Comparison of ENCODE assay signal across 27 cellular contexts in genomic region chr6:138219398-138219797, GRCh38. TPM values are rescaled to one million over a fixed set of nuclear protein-coding genes. Genes with fewer than 3 reads are reported as not detected.
"Had no signal": no experiment of that assay in that cellular context is flagged by ENCODE, and none has a peak within 500 bp of the region (broad histone marks: within the 10 kb centered on the region; RNA-seq: fewer than 3 reads in every experiment).

No MANE protein-coding gene starts in this region.

- H3K27me3 ChIP-seq: MG63 had no signal

- H3K36me3 ChIP-seq: MG63 had no signal

- H3K4me3 ChIP-seq: MG63, SK-N-MC had no signal

- H3K9me3 ChIP-seq: MG63 had no signal

- ATAC-seq: activated CD8-positive, alpha-beta T cell treated with anti-CD3 and anti-CD28 coated beads for 36 hours; activated T-cell treated with anti-CD3 and anti-CD28 coated beads, Interleukin-2, amount 50 U/mL, for 72 hours; Panc1; Right ventricle myocardium inferior; T-cell had no signal

- DNase-seq: activated CD4-positive, CD25-positive, alpha-beta regulatory T cell; activated CD8-positive, alpha-beta memory T cell treated with anti-CD3 and anti-CD28 coated beads, Interleukin-2, amount 50 U/mL, for 4 hours; activated CD8-positive, alpha-beta T cell treated with anti-CD3 and anti-CD28 coated beads for 36 hours; activated gamma-delta T cell treated with Interleukin-2 at 50 U/mL for 16 hours; activated naive CD4-positive, alpha-beta T cell treated with anti-CD3 and anti-CD28 coated beads, Interleukin-2, amount 10 ng/mL, durations not matched to agents 7 days and 5 days; activated naive CD8-positive, alpha-beta T cell treated with anti-CD3 and anti-CD28 coated beads for 36 hours; activated T-cell treated with anti-CD3 and anti-CD28 coated beads, Interleukin-2, amount 50 U/mL, for 72 hours; MG63; MV-4-11; NCI-H1092 treated with DMSO at 0.1 percent for 48 hours; NCI-H1417 treated with DMSO at 0.1 percent for 48 hours; NCI-H1694 treated with DMSO at 0.1 percent for 48 hours; NCI-H2029 treated with DMSO at 0.1 percent for 48 hours; NCI-H446; NCI-H526; NCI-H82; OCI-M1; RPMI8226; T-cell; T-helper 2 cell; T1000 had no signal

- H3K27ac ChIP-seq: SK-N-MC had no signal

RNA-seq across cellular contexts. Expression of gene PBOV1, which starts 1.1 kb away (rescaled TPM):
- total RNA-seq: activated CD8-positive, alpha-beta T cell treated with anti-CD3 and anti-CD28 coated beads for 36 hours; activated naive CD8-positive, alpha-beta T cell treated with anti-CD3 and anti-CD28 coated beads for 36 hours; activated T-cell treated with anti-CD3 and anti-CD28 coated beads, Interleukin-2, amount 50 U/mL, for 72 hours; activated T-helper 2 cell treated with anti-CD3 and anti-CD28 coated beads, Interferon-gamma antibody, Interleukin-2, Interleukin-4, amounts not matched to agents 10 μg/mL and 5 μg/mL and 100 μg/mL, durations not matched to agents 14 hours and 24 hours and 36 hours; cardiac septum; chondrocyte; Right ventricle myocardium inferior; T-cell had no signal
